ENCODE assay signal across 18 cellular contexts in the genomic region with DNA sequence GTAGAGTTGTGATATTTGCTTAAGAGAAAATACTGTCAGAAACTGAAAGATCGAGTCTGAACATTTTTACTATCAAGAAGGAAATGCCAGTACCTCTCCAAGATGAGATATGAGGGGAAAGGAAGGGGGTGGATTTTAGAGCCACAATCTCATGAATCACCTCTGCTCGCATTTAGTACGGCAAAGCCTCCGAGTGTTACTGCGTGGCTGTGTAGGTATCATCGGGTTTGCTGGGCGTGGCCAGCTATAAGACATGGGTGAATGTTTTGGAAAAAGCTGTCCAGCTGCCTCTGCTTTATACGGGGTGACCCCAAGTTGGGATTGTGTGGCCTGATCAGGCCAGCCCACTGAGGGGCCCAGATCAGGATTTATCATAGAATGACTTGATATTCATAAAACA.
DNase-seq lines count a peak whose midpoint lies in the region; ATAC-seq, FAIRE-seq and TF ChIP-seq lines count a peak whose summit lies in the region.
"Had no signal": no experiment of that assay in that cellular context is flagged by ENCODE, and none has a peak within 500 bp of the region (broad histone marks: within the 10 kb centered on the region; RNA-seq: fewer than 3 reads in every experiment).

No MANE protein-coding gene starts in this region.

- no peaks in the 10 kb centered on the region for H4K20me1 ChIP-seq in endothelial cell of umbilical vein (replicated peaks; ENCODE audit: control insufficient read depth, extremely low read depth, insufficient read depth, low read length)
- no peaks in the 10 kb centered on the region for H4K20me1 ChIP-seq in smooth muscle cell (ENCODE audit: low read depth)

- peak overlapping the region; percentile 88 for H2AFZ ChIP-seq in endothelial cell of umbilical vein (ENCODE audit: low read depth, low read length)
- no peak overlapping the region for H2AFZ ChIP-seq in smooth muscle cell (ENCODE audit: low read depth)

- no peaks in the 10 kb centered on the region for H3K9me3 ChIP-seq in endothelial cell of umbilical vein (replicated peaks; ENCODE audit: control insufficient read depth, insufficient read depth, low read length)
- H3K9me3 ChIP-seq in smooth muscle cell (replicated peaks; ENCODE audit: low read depth) = no peaks in the 10 kb centered on the region
- H3K9me3 ChIP-seq in BE2C = no peaks in the 10 kb centered on the region

- TF ChIP-seq POLR2A in endothelial cell of umbilical vein (IDR thresholded peaks at IDR 0.05; ENCODE audit: low read depth, low read length) = no peak

- no peaks in the 10 kb centered on the region for H3K27me3 ChIP-seq in endothelial cell of umbilical vein (ENCODE audit: control insufficient read depth in 2 of 2, insufficient read depth in 2 of 2, low read length in 2 of 2)
- no peaks in the 10 kb centered on the region for H3K27me3 ChIP-seq in smooth muscle cell (ENCODE audit: low read depth)
- no peaks in the 10 kb centered on the region for H3K27me3 ChIP-seq in BE2C

- H3K9me1 ChIP-seq in endothelial cell of umbilical vein (replicated peaks; ENCODE audit: control insufficient read depth, extremely low read depth, insufficient read depth, low read length) = no peaks in the 10 kb centered on the region

- dilution Hi-C loops in endothelial cell of umbilical vein (cut with MboI; ENCODE audit: extremely low pct_ligation_motif_present, low sequenced_read_pairs) = no loop called here

- TF ChIP-seq CTCF in endothelial cell of umbilical vein (IDR thresholded peaks at IDR 0.05; ENCODE audit: extremely low read depth in 1 of 2, insufficient read depth in 1 of 2, low read depth in 1 of 2, low read length in 2 of 2) = no peak
- TF ChIP-seq CTCF in smooth muscle cell (IDR thresholded peaks at IDR 0.05; ENCODE audit: borderline replicate concordance, insufficient read depth, poor library complexity, severe bottlenecking) = no peak
- TF ChIP-seq CTCF in BE2C (IDR thresholded peaks at IDR 0.05; ENCODE audit: low read depth, low read length) = no peak

- no peak for ATAC-seq in HG03280 (IDR thresholded peaks at IDR 0.05; ENCODE audit: unreplicated experiment)
- ATAC-seq: HCT116 had no signal

- H3K9ac ChIP-seq in endothelial cell of umbilical vein (replicated peaks; ENCODE audit: extremely low read depth, insufficient read depth, low read length) (peak overlapping the region; percentile 22), smooth muscle cell (ENCODE audit: low read depth) (no peak overlapping the region)

- H3K4me2 ChIP-seq in endothelial cell of umbilical vein (ENCODE audit: insufficient read depth, low read length) = peak overlapping the region; percentile 30
- H3K4me2 ChIP-seq in smooth muscle cell = no peak overlapping the region

- peak; percentile 38 for DNase-seq in A172 (ENCODE audit: low spot score)
- DNase-seq in Daoy (ENCODE audit: low read depth) = peak; percentile 36
- peak; percentile 88 for DNase-seq in NCI-H748 treated with DMSO at 0.1 percent for 48 hours (lab: John Stamatoyannopoulos, UW)
- DNase-seq in endothelial cell of umbilical vein (ENCODE audit: low read depth, low spot score) = peak; percentile 50
- no peak for DNase-seq in GDM1 (lab: John Stamatoyannopoulos, UW)
- no peak for DNase-seq in smooth muscle cell (lab: John Stamatoyannopoulos, UW; ENCODE audit: unreplicated experiment)
- no peak for DNase-seq in BE2C
- DNase-seq: CD4-positive, alpha-beta T cell; DMS79; KBM-7; NCI-H1048; NCI-H2081 treated with DMSO at 0.1 percent for 48 hours; NCI-H2227 treated with DMSO at 0.1 percent for 48 hours; NCI-H524 treated with DMSO at 0.1 percent for 48 hours; NK-92 treated with Interleukin-12 subunit alpha and Interleukin-12 subunit beta, amount 100 ng/mL, for 24 hours had no signal

- no peak for FAIRE-seq in endothelial cell of umbilical vein (lab: Jason Lieb, UNC)
- FAIRE-seq: GM18507 had no signal

- H3K27ac ChIP-seq in endothelial cell of umbilical vein (ENCODE audit: insufficient read depth, low read depth, low read length) (peak overlapping the region; percentile 28), smooth muscle cell (ENCODE audit: low read depth) (no peak overlapping the region)

- H3K4me3 ChIP-seq in endothelial cell of umbilical vein (replicated peaks in 1 of 3; ENCODE audit: insufficient read depth in 1 of 3, low read depth in 1 of 3, low read length in 3 of 3) (no peak overlapping the region), smooth muscle cell (no peak overlapping the region), BE2C (ENCODE audit: low read depth, low read length) (no peak overlapping the region)

- H3K79me2 ChIP-seq in endothelial cell of umbilical vein (ENCODE audit: control insufficient read depth, insufficient read depth, low read length) (no peaks in the 10 kb centered on the region), smooth muscle cell (ENCODE audit: low read depth) (no peaks in the 10 kb centered on the region)

- intact Hi-C loops in endothelial cell of umbilical vein (cut with micrococcal nuclease) = loop anchor here (1.0 to 10.0 kb wide), 2 partner anchors 78 to 180 kb away; no protein-coding TSS in a partner anchor

- CTCF ChIA-PET in endothelial cell of umbilical vein (lab: Charles Lee) = interaction anchor here (1.5 kb wide), 1 partner anchor 9 kb away, joined by 6 read pairs; no protein-coding TSS in a partner anchor

- H3F3A ChIP-seq in smooth muscle cell (ENCODE audit: low read depth) = no peaks in the 10 kb centered on the region

- WGBS in smooth muscle cell (ENCODE audit: low lambda C conversion rate) = 86% methylated on average over 8 of the region's 8 CpGs

- H3K36me3 ChIP-seq in endothelial cell of umbilical vein (ENCODE audit: control insufficient read depth in 2 of 2, extremely low read depth in 1 of 2, insufficient read depth in 2 of 2, low read length in 2 of 2) (no peaks in the 10 kb centered on the region), smooth muscle cell (ENCODE audit: low read depth) (no peaks in the 10 kb centered on the region), BE2C (no peaks in the 10 kb centered on the region)

- no TSS peak for BruUV-seq in endothelial cell of umbilical vein (replicated peaks; lab: Mats Ljungman, UMichigan)

- H3K4me1 ChIP-seq in endothelial cell of umbilical vein (ENCODE audit: control insufficient read depth, extremely low read depth, insufficient read depth, low read length) (peaks cover 25% of the 10 kb centered on the region), smooth muscle cell (ENCODE audit: low read depth) (no peaks in the 10 kb centered on the region), BE2C (no peaks in the 10 kb centered on the region)

- POLR2A ChIA-PET in endothelial cell of umbilical vein (lab: Charles Lee) = no interaction called here

TF ChIP-seq in endothelial cell of umbilical vein, 7 proteins besides CTCF, POLR2A, EP300 and RAD21:
- no peak for TF ChIP-seq FOS (IDR thresholded peaks at IDR 0.05; ENCODE audit: borderline replicate concordance, insufficient read depth, low read length)
- TF ChIP-seq, protein P1, sequence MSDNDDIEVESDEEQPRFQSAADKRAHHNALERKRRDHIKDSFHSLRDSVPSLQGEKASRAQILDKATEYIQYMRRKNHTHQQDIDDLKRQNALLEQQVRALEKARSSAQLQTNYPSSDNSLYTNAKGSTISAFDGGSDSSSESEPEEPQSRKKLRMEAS (IDR thresholded peaks at IDR 0.05; ENCODE audit: insufficient read depth, insufficient read length) = no peak
- no peak for TF ChIP-seq EZH2 (IDR thresholded peaks at IDR 0.05; ENCODE audit: borderline replicate concordance, low read depth, low read length, severe bottlenecking)
- no peak for TF ChIP-seq GATA2 (IDR thresholded peaks at IDR 0.05; ENCODE audit: insufficient read depth, insufficient read length, low read depth, low read length)
- TF ChIP-seq JUN (IDR thresholded peaks at IDR 0.05; ENCODE audit: borderline replicate concordance, insufficient read depth, insufficient read length, low read depth) = no peak
- no peak for TF ChIP-seq MYC (IDR thresholded peaks at IDR 0.05; ENCODE audit: low read depth, low read length)
- TF ChIP-seq POLR2AphosphoS5 (IDR thresholded peaks at IDR 0.05; ENCODE audit: insufficient read depth, low read depth, low read length) = no peak

Comparison
In these comparisons a context has a peak if more than half of its experiments do, and no peak if none do; other contexts are left out.
1. DNase-seq: peak in A172 (single experiment), Daoy (single experiment), NCI-H748 treated with DMSO at 0.1 percent for 48 hours (single experiment) and endothelial cell of umbilical vein (single experiment); none in GDM1 (single experiment), smooth muscle cell (single experiment) and BE2C (single experiment).